37 cellular contexts compared by ENCODE assay signal in the genomic region with DNA sequence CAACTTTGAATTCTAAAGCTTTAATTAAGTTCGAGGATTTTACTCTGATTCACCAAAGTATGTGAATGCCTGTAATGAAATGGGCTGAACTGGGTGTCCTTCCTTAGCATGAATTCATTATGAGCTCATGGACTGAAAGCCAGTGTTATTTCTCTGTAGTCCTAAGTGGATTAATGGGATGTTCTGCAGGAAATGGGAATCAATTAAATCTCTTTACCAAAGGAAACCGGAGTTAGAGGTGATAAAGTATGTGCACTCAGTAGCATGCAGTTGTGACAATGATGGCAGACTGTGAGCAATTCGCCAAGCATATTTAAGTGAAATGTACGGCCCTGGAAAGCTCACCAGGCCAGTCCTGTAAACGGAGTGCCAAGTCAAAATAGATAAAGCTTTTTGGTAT.
"Had no signal": no experiment of that assay in that cellular context is flagged by ENCODE, and none has a peak within 500 bp of the region (broad histone marks: within the 10 kb centered on the region; RNA-seq: fewer than 3 reads in every experiment).

No MANE protein-coding gene starts in this region.

- H3K27ac Mint-ChIP-seq: activated CD4-positive, alpha-beta memory T cell treated with anti-CD3 and anti-CD28 coated beads, Interleukin-2, amount 10 ng/mL, durations not matched to agents 7 days and 5 days; activated CD8-positive, alpha-beta memory T cell treated with anti-CD3 and anti-CD28 coated beads, Interleukin-2, amount 10 ng/mL, durations not matched to agents 7 days and 5 days; activated naive CD4-positive, alpha-beta T cell treated with anti-CD3 and anti-CD28 coated beads, Interleukin-2, amount 50 U/mL, for 24 hours; activated naive CD8-positive, alpha-beta T cell treated with anti-CD3 and anti-CD28 coated beads, Interleukin-2, amount 10 ng/mL, durations not matched to agents 7 days and 5 days; activated T-cell treated with anti-CD3 and anti-CD28 coated beads, Interleukin-2, amount 50 U/mL, for 72 hours; activated T-helper 17 cell treated with anti-CD3 and anti-CD28 coated beads, Interleukin-2, amount 50 U/mL, for 72 hours had no signal

- H3K4me3 Mint-ChIP-seq: activated CD4-positive, alpha-beta memory T cell treated with anti-CD3 and anti-CD28 coated beads, Interleukin-2, amount 10 ng/mL, durations not matched to agents 7 days and 5 days; activated CD8-positive, alpha-beta memory T cell treated with anti-CD3 and anti-CD28 coated beads, Interleukin-2, amount 10 ng/mL, durations not matched to agents 7 days and 5 days; activated naive CD4-positive, alpha-beta T cell treated with anti-CD3 and anti-CD28 coated beads, Interleukin-2, amount 50 U/mL, for 24 hours; activated naive CD8-positive, alpha-beta T cell treated with anti-CD3 and anti-CD28 coated beads, Interleukin-2, amount 10 ng/mL, durations not matched to agents 7 days and 5 days; activated T-cell treated with anti-CD3 and anti-CD28 coated beads, Interleukin-2, amount 50 U/mL, for 72 hours; activated T-helper 17 cell treated with anti-CD3 and anti-CD28 coated beads, Interleukin-2, amount 50 U/mL, for 72 hours had no signal

- H3K36me3 Mint-ChIP-seq: activated CD8-positive, alpha-beta memory T cell treated with anti-CD3 and anti-CD28 coated beads, Interleukin-2, amount 10 ng/mL, durations not matched to agents 7 days and 5 days; activated naive CD4-positive, alpha-beta T cell treated with anti-CD3 and anti-CD28 coated beads, Interleukin-2, amount 50 U/mL, for 24 hours; activated naive CD8-positive, alpha-beta T cell treated with anti-CD3 and anti-CD28 coated beads, Interleukin-2, amount 10 ng/mL, durations not matched to agents 7 days and 5 days had no signal

- ATAC-seq: activated CD8-positive, alpha-beta memory T cell treated with anti-CD3 and anti-CD28 coated beads, Interleukin-2, amount 10 ng/mL, durations not matched to agents 7 days and 5 days; activated T-cell treated with anti-CD3 and anti-CD28 coated beads, Interleukin-2, amount 50 U/mL, for 72 hours; activated T-helper 17 cell treated with anti-CD3 and anti-CD28 coated beads, Interleukin-2, amount 50 U/mL, for 72 hours; K562; PC-3 had no signal

- H3K27me3 Mint-ChIP-seq: activated CD4-positive, alpha-beta memory T cell treated with anti-CD3 and anti-CD28 coated beads, Interleukin-2, amount 10 ng/mL, durations not matched to agents 7 days and 5 days; activated CD8-positive, alpha-beta memory T cell treated with anti-CD3 and anti-CD28 coated beads, Interleukin-2, amount 10 ng/mL, durations not matched to agents 7 days and 5 days; activated naive CD4-positive, alpha-beta T cell treated with anti-CD3 and anti-CD28 coated beads, Interleukin-2, amount 50 U/mL, for 24 hours; activated naive CD8-positive, alpha-beta T cell treated with anti-CD3 and anti-CD28 coated beads, Interleukin-2, amount 10 ng/mL, durations not matched to agents 7 days and 5 days; activated T-helper 17 cell treated with anti-CD3 and anti-CD28 coated beads, Interleukin-2, amount 50 U/mL, for 72 hours had no signal

- H3K9me3 Mint-ChIP-seq: activated naive CD4-positive, alpha-beta T cell treated with anti-CD3 and anti-CD28 coated beads, Interleukin-2, amount 50 U/mL, for 24 hours; activated naive CD8-positive, alpha-beta T cell treated with anti-CD3 and anti-CD28 coated beads, Interleukin-2, amount 10 ng/mL, durations not matched to agents 7 days and 5 days; activated T-helper 17 cell treated with anti-CD3 and anti-CD28 coated beads, Interleukin-2, amount 50 U/mL, for 72 hours had no signal

- H3K4me1 Mint-ChIP-seq: activated CD4-positive, alpha-beta memory T cell treated with anti-CD3 and anti-CD28 coated beads, Interleukin-2, amount 10 ng/mL, durations not matched to agents 7 days and 5 days; activated CD8-positive, alpha-beta memory T cell treated with anti-CD3 and anti-CD28 coated beads, Interleukin-2, amount 10 ng/mL, durations not matched to agents 7 days and 5 days; activated naive CD4-positive, alpha-beta T cell treated with anti-CD3 and anti-CD28 coated beads, Interleukin-2, amount 50 U/mL, for 24 hours; activated naive CD8-positive, alpha-beta T cell treated with anti-CD3 and anti-CD28 coated beads, Interleukin-2, amount 10 ng/mL, durations not matched to agents 7 days and 5 days; activated T-helper 17 cell treated with anti-CD3 and anti-CD28 coated beads, Interleukin-2, amount 50 U/mL, for 72 hours had no signal

- H3K4me3 ChIP-seq: ascending aorta, cardiac muscle cell, coronary artery, K562, Peyer's patch, SJSA1 had no signal

- H3K4me1 ChIP-seq: ascending aorta, Peyer's patch, SJSA1 had no signal

- H3K27ac ChIP-seq: ascending aorta, cardiac muscle cell, coronary artery, Peyer's patch, SJSA1, WERI-Rb-1 had no signal

- H3K27me3 ChIP-seq: ascending aorta, cardiac muscle cell, Peyer's patch, SJSA1 had no signal

- H3K9me3 ChIP-seq: ascending aorta, Peyer's patch, SJSA1 had no signal

- DNase-seq: activated CD4-positive, alpha-beta memory T cell treated with anti-CD3 and anti-CD28 coated beads, Interleukin-2, amount 10 ng/mL, durations not matched to agents 7 days and 5 days; activated CD4-positive, alpha-beta T cell treated with anti-CD3 and anti-CD28 coated beads for 1 hour; activated CD4-positive, alpha-beta T cell treated with anti-CD3 and anti-CD28 coated beads for 48 hours; activated CD4-positive, CD25-positive, alpha-beta regulatory T cell; activated CD8-positive, alpha-beta memory T cell treated with anti-CD3 and anti-CD28 coated beads for 24 hours; activated CD8-positive, alpha-beta memory T cell treated with anti-CD3 and anti-CD28 coated beads, Interleukin-2, amount 10 ng/mL, durations not matched to agents 7 days and 5 days; activated CD8-positive, alpha-beta memory T cell treated with anti-CD3 and anti-CD28 coated beads, Interleukin-2, amount 50 U/mL, for 48 hours; activated effector memory CD4-positive, alpha-beta T cell treated with anti-CD3 and anti-CD28 coated beads, Interleukin-2, amount 50 U/mL, for 16 hours; activated naive CD4-positive, alpha-beta T cell treated with Interleukin-2 at 50 U/mL for 16 hours; activated naive CD8-positive, alpha-beta T cell treated with anti-CD3 and anti-CD28 coated beads, Interleukin-2, amount 10 ng/mL, durations not matched to agents 7 days and 5 days; activated T-cell treated with anti-CD3 and anti-CD28 coated beads, Interleukin-2, amount 50 U/mL, for 72 hours; amygdala; NCI-H1105; NCI-H1417 treated with DMSO at 0.1 percent for 48 hours; NCI-H1694 treated with DMSO at 0.1 percent for 48 hours; NCI-H2029; NCI-H2107; NCI-H226; NCI-H446 treated with DMSO at 0.1 percent for 48 hours; NCI-H524; NCI-H69; NK-92 treated with Interleukin-12 subunit alpha and Interleukin-12 subunit beta, amount 100 ng/mL, for 24 hours; PC-3; Peyer's patch; RPMI8226; SHP77 treated with DMSO at 0.1 percent for 48 hours; SW 1271; T-helper 1 cell; T1000; WERI-Rb-1 had no signal

- H3K36me3 ChIP-seq: ascending aorta, cardiac muscle cell, Peyer's patch, SJSA1, WERI-Rb-1 had no signal
